ENCODE assay signal across 20 cellular contexts in the genomic region with DNA sequence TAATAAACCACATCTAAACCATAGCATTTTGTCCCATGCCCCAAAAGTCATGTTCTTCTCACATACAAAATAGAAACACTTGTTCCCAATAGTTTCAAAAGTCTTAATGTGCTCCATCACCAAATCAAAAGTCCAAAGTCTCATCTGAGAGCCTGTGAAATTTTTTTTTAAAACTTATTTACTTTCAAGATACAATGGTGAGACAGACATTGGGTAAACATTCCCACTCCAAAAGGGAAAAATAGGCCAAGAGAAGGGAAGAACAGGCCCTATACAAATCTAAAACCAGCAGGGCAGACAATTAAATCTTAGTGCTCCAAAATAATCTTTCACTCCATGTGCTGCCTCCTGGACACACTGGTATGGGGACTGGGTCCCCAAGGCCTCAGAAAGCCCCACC.
"Had no signal": no experiment of that assay in that cellular context is flagged by ENCODE, and none has a peak within 500 bp of the region (broad histone marks: within the 10 kb centered on the region; RNA-seq: fewer than 3 reads in every experiment).

No MANE protein-coding gene starts in this region.

- DNase-seq: colonic mucosa; dermis blood vessel endothelial cell; effector CD4-positive, alpha-beta T cell; endodermal cell; foreskin melanocyte; hippocampal formation; left colon; left ventricle myocardium superior; naive thymus-derived CD8-positive, alpha-beta T cell; right cardiac atrium; stimulated activated CD4-positive, alpha-beta T cell treated with anti-CD3 and anti-CD28 coated beads, Interleukin-4, amount 100 ng/mL, for 1 hour; stimulated activated CD8-positive, alpha-beta memory T cell treated with anti-CD3 and anti-CD28 coated beads, Interleukin-4, amount 100 ng/mL, for 48 hours; stimulated activated naive CD8-positive, alpha-beta T cell treated with anti-CD3 and anti-CD28 coated beads, Interleukin-15, Interleukin-2, amounts not matched to agents 100 U/mL and 50 U/mL, for 24 hours; thyroid gland had no signal

- H3K36me3 ChIP-seq: colonic mucosa, neutrophil, suprapubic skin, thyroid gland had no signal

- H3K36me3 Mint-ChIP-seq: type B pancreatic cell had no signal

- H3K9me3 Mint-ChIP-seq: type B pancreatic cell had no signal

- H3K4me3 Mint-ChIP-seq: endodermal cell; naive thymus-derived CD8-positive, alpha-beta T cell; stimulated activated effector memory CD8-positive, alpha-beta T cell treated with anti-CD3 and anti-CD28 coated beads, Interleukin-12 subunit alpha, Interleukin-12 subunit beta, amount 100 ng/mL, for 72 hours; type B pancreatic cell had no signal

- H3K27me3 ChIP-seq: colonic mucosa, neutrophil, suprapubic skin, thyroid gland had no signal

- H3K27ac ChIP-seq: colonic mucosa, neutrophil, suprapubic skin, thyroid gland had no signal

- H3K4me3 ChIP-seq: colonic mucosa, lung, smooth muscle cell, suprapubic skin, thyroid gland had no signal

- H3K9me3 ChIP-seq: colonic mucosa, neutrophil, suprapubic skin, thyroid gland had no signal

- H3K27ac Mint-ChIP-seq: endodermal cell; stimulated activated effector memory CD8-positive, alpha-beta T cell treated with anti-CD3 and anti-CD28 coated beads, Interleukin-12 subunit alpha, Interleukin-12 subunit beta, amount 100 ng/mL, for 72 hours; type B pancreatic cell had no signal

- H3K27me3 Mint-ChIP-seq: naive thymus-derived CD8-positive, alpha-beta T cell; type B pancreatic cell had no signal

- H3K4me1 ChIP-seq: colonic mucosa, suprapubic skin had no signal

- H3K4me2 ChIP-seq: smooth muscle cell had no signal

- ATAC-seq: left colon; left ventricle myocardium superior; naive thymus-derived CD8-positive, alpha-beta T cell; stimulated activated effector memory CD8-positive, alpha-beta T cell treated with anti-CD3 and anti-CD28 coated beads, Interleukin-12 subunit alpha, Interleukin-12 subunit beta, amount 100 ng/mL, for 72 hours; stimulated activated naive CD8-positive, alpha-beta T cell treated with anti-CD3 and anti-CD28 coated beads, Interleukin-15, Interleukin-2, amounts not matched to agents 100 U/mL and 50 U/mL, for 24 hours had no signal
